Comparison of ENCODE assay signal across 8 cellular contexts in genomic region chr2:71157124-71157802, GRCh38. TPM values are rescaled to one million over a fixed set of nuclear protein-coding genes. Genes with fewer than 3 reads are reported as not detected.
DNase-seq lines count a peak whose midpoint lies in the region; ATAC-seq and TF ChIP-seq lines count a peak whose summit lies in the region.

No MANE protein-coding gene starts in this region.

- no peak overlapping the region for H3K4me3 Mint-ChIP-seq in mesothelial cell of epicardium

- ATAC-seq in Right ventricle myocardium inferior: peak; percentile 67

- no peak overlapping the region for H3K27ac Mint-ChIP-seq in mesothelial cell of epicardium

- no peaks in the 10 kb centered on the region for H3K36me3 Mint-ChIP-seq in mesothelial cell of epicardium

- TF ChIP-seq CTCF in mesothelial cell of epicardium (IDR thresholded peaks at IDR 0.05; ENCODE audit: unreplicated experiment): peak; percentile 62

- no peaks in the 10 kb centered on the region for H3K9me3 Mint-ChIP-seq in mesothelial cell of epicardium

- peaks cover 6% of the 10 kb centered on the region for H3K4me1 Mint-ChIP-seq in mesothelial cell of epicardium

- DNase-seq in Right ventricle myocardium inferior (ENCODE audit: missing footprints): no peak
- DNase-seq in cardiac septum (ENCODE audit: low spot score): no peak
- DNase-seq in NCI-H146 (lab: John Stamatoyannopoulos, UW): peak; percentile 52
- DNase-seq in activated CD4-positive, alpha-beta T cell treated with anti-CD3 and anti-CD28 coated beads, Interleukin-2, amount 50 U/mL, for 4 hours: peak; percentile 53 to 61
- peak; percentile 41 for DNase-seq in effector CD4-positive, alpha-beta T cell
- peak; percentile 48 to 80 for DNase-seq in mesothelial cell of epicardium (ENCODE audit: low spot score in 2 of 2, unreplicated experiment in 2 of 2)
- peak; percentile 7 to 23 for DNase-seq in stimulated activated CD8-positive, alpha-beta memory T cell treated with anti-CD3 and anti-CD28 coated beads, Interleukin-15, amount 100 ng/mL, for 4 hours (ENCODE audit: low read depth in 2 of 2)
- no peak for DNase-seq in occipital lobe (lab: John Stamatoyannopoulos, UW)

- intact Hi-C loops in Right ventricle myocardium inferior (cut with DNase I) (loop anchor here (2.0 kb wide), 1 partner anchor 354 kb away; no protein-coding TSS in a partner anchor), cardiac septum (cut with DNase I) (loop anchor here (10.0 kb wide), 1 partner anchor 358 kb away; no protein-coding TSS in a partner anchor)

- H3K27me3 Mint-ChIP-seq in mesothelial cell of epicardium (ENCODE audit: low read depth): peaks cover 31% of the 10 kb centered on the region

RNA-seq across cellular contexts. Expression of gene MPHOSPH10, which starts 26.8 kb away (rescaled TPM):
- total RNA-seq in Right ventricle myocardium inferior (21.0 TPM), cardiac septum (27.8 TPM), mesothelial cell of epicardium (34.3 to 36.5 TPM (median 35.1 TPM) in 3 replicates), occipital lobe (28.9 TPM)

RNA-seq across cellular contexts. Expression of gene MCEE, which starts 27.2 kb away (rescaled TPM):
- total RNA-seq in Right ventricle myocardium inferior (42.2 TPM), cardiac septum (26.3 TPM), mesothelial cell of epicardium (17.0 to 17.8 TPM (median 17.4 TPM) in 3 replicates), occipital lobe (10.3 TPM)

Comparison
In these comparisons a context has a peak if more than half of its experiments do, and no peak if none do; other contexts are left out.
1. DNase-seq: peak in NCI-H146 (single experiment), activated CD4-positive, alpha-beta T cell treated with anti-CD3 and anti-CD28 coated beads, Interleukin-2, amount 50 U/mL, for 4 hours (2 of 2), effector CD4-positive, alpha-beta T cell (single experiment), mesothelial cell of epicardium (2 of 2) and stimulated activated CD8-positive, alpha-beta memory T cell treated with anti-CD3 and anti-CD28 coated beads, Interleukin-15, amount 100 ng/mL, for 4 hours (2 of 2); none in Right ventricle myocardium inferior (single experiment), cardiac septum (single experiment) and occipital lobe (single experiment).